ENCODE assay signal across 8 cellular contexts in the genomic region with DNA sequence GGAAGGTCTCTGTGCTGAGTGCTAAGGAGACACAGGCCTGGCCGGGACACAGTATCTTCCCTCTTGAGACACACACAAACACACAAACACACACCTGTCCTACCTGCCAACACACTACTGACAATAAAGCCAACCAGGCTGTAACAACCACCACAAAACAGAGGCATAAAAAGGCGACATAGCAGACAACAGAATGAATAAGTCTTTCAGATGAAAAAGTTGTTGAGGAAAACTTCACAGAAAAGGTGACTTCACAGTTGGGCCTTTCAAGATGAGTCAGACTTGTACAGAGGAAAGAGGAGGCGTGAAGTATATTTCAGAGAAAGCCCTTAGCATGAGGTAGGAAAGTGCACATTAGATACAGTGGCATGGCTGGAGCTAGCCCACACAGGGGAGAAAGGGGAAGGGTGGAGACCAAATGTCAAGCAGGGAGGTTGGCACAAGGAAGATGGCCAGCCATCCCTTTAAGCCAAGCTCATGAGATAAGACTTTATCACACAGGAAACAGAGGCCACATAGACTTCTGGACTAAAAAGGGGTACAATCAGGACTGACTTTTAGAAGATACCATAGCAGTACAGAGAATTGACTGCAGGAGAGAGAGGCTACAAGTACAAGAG. TPM values are rescaled to one million over a fixed set of nuclear protein-coding genes. Genes with fewer than 3 reads are reported as not detected.
DNase-seq lines count a peak whose midpoint lies in the region; ATAC-seq and TF ChIP-seq lines count a peak whose summit lies in the region.

No MANE protein-coding gene starts in this region.

- H3K36me3 ChIP-seq in Caco-2 (ENCODE audit: control insufficient read depth, insufficient read depth, low read length): no peaks in the 10 kb centered on the region

- no peak for TF ChIP-seq CTCF in activated CD8-positive, alpha-beta T cell treated with anti-CD3 and anti-CD28 coated beads for 36 hours (IDR thresholded peaks at IDR 0.05)
- no peak for TF ChIP-seq CTCF in Caco-2 (IDR thresholded peaks at IDR 0.05; ENCODE audit: insufficient read depth in 1 of 2, low read depth in 1 of 2, low read length in 1 of 2, severe bottlenecking in 1 of 2, unreplicated experiment in 1 of 2)

- H3K9me3 ChIP-seq in Caco-2: no peaks in the 10 kb centered on the region

- POLR2A ChIA-PET in activated CD8-positive, alpha-beta T cell treated with anti-CD3 and anti-CD28 coated beads for 36 hours (lab: Charles Lee): interaction anchor here (0.9 kb wide), 1 partner anchor 10 kb away, joined by 3 read pairs; no protein-coding TSS in a partner anchor
- POLR2A ChIA-PET in Caco-2 (lab: Charles Lee): no interaction called here

- no TSS peak for BruUV-seq in Caco-2 (replicated peaks; lab: Mats Ljungman, UMichigan)

- peaks cover 3% of the 10 kb centered on the region; the same call in 1 of the 2 replicates for H3K4me1 ChIP-seq in Caco-2

- peaks cover 51% of the 10 kb centered on the region for H3K4me1 Mint-ChIP-seq in activated CD8-positive, alpha-beta T cell treated with anti-CD3 and anti-CD28 coated beads for 36 hours (ENCODE audit: low read depth)
- peaks cover 8% of the 10 kb centered on the region for H3K4me1 Mint-ChIP-seq in Caco-2 (ENCODE audit: low read depth, unreplicated experiment)

- no peaks in the 10 kb centered on the region for H3K27me3 Mint-ChIP-seq in activated CD8-positive, alpha-beta T cell treated with anti-CD3 and anti-CD28 coated beads for 36 hours
- H3K27me3 Mint-ChIP-seq in Caco-2 (ENCODE audit: insufficient read depth, unreplicated experiment): no peaks in the 10 kb centered on the region

- peak; percentile 73 for DNase-seq in activated CD8-positive, alpha-beta memory T cell treated with anti-CD3 and anti-CD28 coated beads for 24 hours
- DNase-seq in activated CD8-positive, alpha-beta memory T cell treated with anti-CD3 and anti-CD28 coated beads, Interleukin-2, amount 50 U/mL, for 4 hours: no peak
- peak; percentile 51 for DNase-seq in activated CD8-positive, alpha-beta T cell treated with anti-CD3 and anti-CD28 coated beads for 36 hours
- peak; percentile 6 for DNase-seq in stimulated activated CD4-positive, alpha-beta T cell treated with anti-CD3 and anti-CD28 coated beads, Interleukin-12 subunit alpha, Interleukin-12 subunit beta, amount 100 ng/mL, for 4 hours
- DNase-seq in pons (ENCODE audit: low spot score) (no peak), GM03348 (ENCODE audit: low spot score) (no peak), Caco-2 (no peak)

- H3K27me3 ChIP-seq in Caco-2 (replicated peaks; ENCODE audit: control insufficient read depth, insufficient read depth, low read length): no peaks in the 10 kb centered on the region

- intact Hi-C loops in activated CD8-positive, alpha-beta T cell treated with anti-CD3 and anti-CD28 coated beads for 36 hours (cut with micrococcal nuclease): no loop called here
- intact Hi-C loops in Caco-2 (cut with micrococcal nuclease; ENCODE audit: unreplicated experiment): no loop called here

- no peak overlapping the region for H3K4me3 ChIP-seq in Caco-2 (ENCODE audit: low read depth, low read length)

- H3K27ac Mint-ChIP-seq in activated CD8-positive, alpha-beta T cell treated with anti-CD3 and anti-CD28 coated beads for 36 hours: peak overlapping the region; percentile 97
- H3K27ac Mint-ChIP-seq in Caco-2 (ENCODE audit: unreplicated experiment): no peak overlapping the region

- CTCF ChIA-PET in activated CD8-positive, alpha-beta T cell treated with anti-CD3 and anti-CD28 coated beads for 36 hours (lab: Charles Lee): interaction anchor here (1.0 to 1.9 kb wide), 2 partner anchors 19 to 54 kb away, joined by 4 to 8 read pairs; a partner anchor contains a TSS
- CTCF ChIA-PET in Caco-2 (lab: Charles Lee): no interaction called here

- peak; percentile 95 for ATAC-seq in HG03095 (IDR thresholded peaks at IDR 0.05; ENCODE audit: unreplicated experiment)
- peak; percentile 96 for ATAC-seq in activated CD8-positive, alpha-beta T cell treated with anti-CD3 and anti-CD28 coated beads for 36 hours

- H3K9me3 Mint-ChIP-seq in activated CD8-positive, alpha-beta T cell treated with anti-CD3 and anti-CD28 coated beads for 36 hours: no peaks in the 10 kb centered on the region
- H3K9me3 Mint-ChIP-seq in Caco-2 (ENCODE audit: unreplicated experiment): no peaks in the 10 kb centered on the region

- peak overlapping the region; percentile 38 for H3K4me3 Mint-ChIP-seq in activated CD8-positive, alpha-beta T cell treated with anti-CD3 and anti-CD28 coated beads for 36 hours
- H3K4me3 Mint-ChIP-seq in Caco-2 (ENCODE audit: unreplicated experiment): no peak overlapping the region

- H3K36me3 Mint-ChIP-seq in activated CD8-positive, alpha-beta T cell treated with anti-CD3 and anti-CD28 coated beads for 36 hours (ENCODE audit: low read depth): peaks cover 6% of the 10 kb centered on the region
- no peaks in the 10 kb centered on the region for H3K36me3 Mint-ChIP-seq in Caco-2 (ENCODE audit: insufficient read depth, unreplicated experiment)

RNA-seq across cellular contexts. Expression of a gene that starts 54.0 kb away (rescaled TPM):
- total RNA-seq in activated CD8-positive, alpha-beta T cell treated with anti-CD3 and anti-CD28 coated beads for 36 hours: 10 to 100 TPM; 16.9 to 17.0 TPM
- total RNA-seq in Caco-2 (2022): 20.1 and 21.3 TPM in 2 replicates

Comparison
In these comparisons a context has a peak if more than half of its experiments do, and no peak if none do; other contexts are left out.
1. DNase-seq: peak in activated CD8-positive, alpha-beta memory T cell treated with anti-CD3 and anti-CD28 coated beads for 24 hours (single experiment), activated CD8-positive, alpha-beta T cell treated with anti-CD3 and anti-CD28 coated beads for 36 hours (single experiment) and stimulated activated CD4-positive, alpha-beta T cell treated with anti-CD3 and anti-CD28 coated beads, Interleukin-12 subunit alpha, Interleukin-12 subunit beta, amount 100 ng/mL, for 4 hours (single experiment); none in activated CD8-positive, alpha-beta memory T cell treated with anti-CD3 and anti-CD28 coated beads, Interleukin-2, amount 50 U/mL, for 4 hours (single experiment), pons (single experiment), GM03348 (single experiment) and Caco-2 (0 of 2).